Comparison of ENCODE assay signal across 8 cellular contexts in the genomic region with DNA sequence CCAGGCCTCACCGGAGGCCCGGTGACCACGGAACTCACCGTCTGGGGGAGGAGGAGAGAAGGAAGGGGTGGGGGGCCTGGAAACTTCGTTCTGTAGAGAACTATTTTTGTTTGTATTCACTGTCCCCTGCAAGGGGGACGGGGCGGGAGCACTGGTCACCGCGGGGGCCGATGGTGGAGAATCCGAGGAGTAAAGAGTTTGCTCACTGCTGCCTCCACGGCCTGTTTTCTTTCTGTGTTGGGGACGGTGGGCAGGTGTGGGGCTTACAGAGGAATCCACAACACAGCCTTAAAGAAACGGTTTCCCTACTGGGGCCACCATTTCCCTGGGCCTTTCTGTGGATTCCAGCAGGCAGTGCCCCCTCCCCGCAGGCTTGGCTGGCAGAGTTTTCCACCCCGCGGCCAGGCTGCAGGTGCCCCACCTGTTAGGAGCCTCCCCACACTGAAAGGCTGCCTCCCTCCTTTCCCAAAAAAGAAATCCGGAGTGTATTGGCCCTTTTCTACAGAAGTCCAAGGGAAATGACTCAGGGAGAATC.
DNase-seq lines count a peak whose midpoint lies in the region; FAIRE-seq and TF ChIP-seq lines count a peak whose summit lies in the region.

No MANE protein-coding gene starts in this region.

- H3K36me3 Mint-ChIP-seq in dendritic cell treated with granulocyte-macrophage colony-stimulating factor and Interleukin-4, amounts not matched to agents 40 ng/mL and 50 ng/mL, for 4 days (ENCODE audit: low read depth) = peaks cover 11% of the 10 kb centered on the region
- no peaks in the 10 kb centered on the region for H3K36me3 Mint-ChIP-seq in neural progenitor cell

- peaks cover 68% of the 10 kb centered on the region for H3K27me3 Mint-ChIP-seq in dendritic cell treated with granulocyte-macrophage colony-stimulating factor and Interleukin-4, amounts not matched to agents 40 ng/mL and 50 ng/mL, for 4 days
- H3K27me3 Mint-ChIP-seq in neural progenitor cell (ENCODE audit: insufficient read depth, low read depth) = peaks cover 25% of the 10 kb centered on the region

- H3K4me3 Mint-ChIP-seq in dendritic cell treated with granulocyte-macrophage colony-stimulating factor and Interleukin-4, amounts not matched to agents 40 ng/mL and 50 ng/mL, for 4 days = peak overlapping the region; percentile 96
- H3K4me3 Mint-ChIP-seq in neural progenitor cell = peak overlapping the region; percentile 90

- intact Hi-C loops in dendritic cell treated with granulocyte-macrophage colony-stimulating factor and Interleukin-4, amounts not matched to agents 40 ng/mL and 50 ng/mL, for 4 days (cut with micrococcal nuclease) = no loop called here

- peak overlapping the region; percentile 77 for H3K27ac Mint-ChIP-seq in dendritic cell treated with granulocyte-macrophage colony-stimulating factor and Interleukin-4, amounts not matched to agents 40 ng/mL and 50 ng/mL, for 4 days
- H3K27ac Mint-ChIP-seq in neural progenitor cell = no peak overlapping the region

- peak overlapping the region; percentile 65 for H3K4me3 ChIP-seq in MM.1S (ENCODE audit: low read length)
- peak overlapping the region; percentile 70 for H3K4me3 ChIP-seq in neural progenitor cell

- no peaks in the 10 kb centered on the region for H3K9me2 ChIP-seq in MM.1S (replicated peaks; ENCODE audit: insufficient read depth, low read length)

- H3K27me3 ChIP-seq in MM.1S (replicated peaks; ENCODE audit: insufficient read depth, low read length) (peaks cover 50% of the 10 kb centered on the region), neural progenitor cell (peaks cover 56% of the 10 kb centered on the region)

- H3K9me3 Mint-ChIP-seq in dendritic cell treated with granulocyte-macrophage colony-stimulating factor and Interleukin-4, amounts not matched to agents 40 ng/mL and 50 ng/mL, for 4 days = no peaks in the 10 kb centered on the region
- H3K9me3 Mint-ChIP-seq in neural progenitor cell = no peaks in the 10 kb centered on the region

- TF ChIP-seq CTCF in MM.1S (IDR thresholded peaks at IDR 0.05; ENCODE audit: low read length) (no peak), neural progenitor cell (IDR thresholded peaks at IDR 0.05) (peak; percentile 22)

- no peaks in the 10 kb centered on the region for H3K36me3 ChIP-seq in MM.1S (replicated peaks; ENCODE audit: insufficient read depth, low read length)
- no peaks in the 10 kb centered on the region for H3K36me3 ChIP-seq in neural progenitor cell

- H3K27ac ChIP-seq in MM.1S (ENCODE audit: low read length) = no peak overlapping the region
- H3K27ac ChIP-seq in neural progenitor cell = no peak overlapping the region

- H4K20me1 ChIP-seq in MM.1S (ENCODE audit: insufficient read depth, low read length) (no peaks in the 10 kb centered on the region), neural progenitor cell (ENCODE audit: low read depth) (no peaks in the 10 kb centered on the region)

- no peak for FAIRE-seq in GM19239 (lab: Jason Lieb, UNC)

- H3K79me2 ChIP-seq in MM.1S (ENCODE audit: low read length) (no peaks in the 10 kb centered on the region), neural progenitor cell (ENCODE audit: low read depth) (no peaks in the 10 kb centered on the region)

- H3K9ac ChIP-seq in MM.1S (ENCODE audit: low read length) = peak overlapping the region; percentile 32; the same call in 1 of the 2 replicates
- no peak overlapping the region for H3K9ac ChIP-seq in neural progenitor cell

- H3K4me1 ChIP-seq in MM.1S (ENCODE audit: low read length) = no peaks in the 10 kb centered on the region
- H3K4me1 ChIP-seq in neural progenitor cell = peaks cover 24% of the 10 kb centered on the region

- peaks cover 46% of the 10 kb centered on the region for H3K4me1 Mint-ChIP-seq in dendritic cell treated with granulocyte-macrophage colony-stimulating factor and Interleukin-4, amounts not matched to agents 40 ng/mL and 50 ng/mL, for 4 days (ENCODE audit: low read depth)
- H3K4me1 Mint-ChIP-seq in neural progenitor cell = peaks cover 20% of the 10 kb centered on the region

- peak overlapping the region; percentile 82 for H3K4me2 ChIP-seq in MM.1S (ENCODE audit: low read depth, low read length)
- H3K4me2 ChIP-seq in neural progenitor cell = peak overlapping the region; percentile 99

- peak; percentile 11 for DNase-seq in COLO668 (lab: John Stamatoyannopoulos, UW; ENCODE audit: unreplicated experiment)
- no peak for DNase-seq in MM.1S
- DNase-seq in neural progenitor cell (ENCODE audit: low spot score) = peak; percentile 54
- DNase-seq in iPS-NIHi7 (ENCODE audit: extremely low spot score) = no peak
- DNase-seq in activated gamma-delta T cell treated with Interleukin-2 at 50 U/mL for 16 hours = no peak
- DNase-seq in DMS79 (lab: John Stamatoyannopoulos, UW) = no peak
- no peak for DNase-seq in GM19239 (ENCODE audit: insufficient read length, low spot score)

- H3K9me3 ChIP-seq in MM.1S (replicated peaks; ENCODE audit: insufficient read depth, low read length) (no peaks in the 10 kb centered on the region), neural progenitor cell (ENCODE audit: low read depth) (no peaks in the 10 kb centered on the region)

- H2AFZ ChIP-seq in MM.1S (ENCODE audit: low read length) (peak overlapping the region; percentile 71), neural progenitor cell (replicated peaks) (peak overlapping the region; percentile 95)

- no peaks in the 10 kb centered on the region; the same call in 1 of the 2 replicates for H3F3A ChIP-seq in MM.1S (ENCODE audit: insufficient read depth, low read length)
- peaks cover 24% of the 10 kb centered on the region for H3F3A ChIP-seq in neural progenitor cell (ENCODE audit: low read depth)

Comparison
In these comparisons a context has a peak if more than half of its experiments do, and no peak if none do; other contexts are left out.
1. DNase-seq: peak in COLO668 (single experiment) and neural progenitor cell (single experiment); none in MM.1S (single experiment), iPS-NIHi7 (single experiment), activated gamma-delta T cell treated with Interleukin-2 at 50 U/mL for 16 hours (single experiment), DMS79 (single experiment) and GM19239 (single experiment).